ENCODE assay signal across 10 cellular contexts in genomic region chr9:116154334-116154975, GRCh38. TPM values are rescaled to one million over a fixed set of nuclear protein-coding genes. Genes with fewer than 3 reads are reported as not detected.
DNase-seq lines count a peak whose midpoint lies in the region; ATAC-seq and TF ChIP-seq lines count a peak whose summit lies in the region.
"Had no signal": no experiment of that assay in that cellular context is flagged by ENCODE, and none has a peak within 500 bp of the region (broad histone marks: within the 10 kb centered on the region; RNA-seq: fewer than 3 reads in every experiment).

No MANE protein-coding gene starts in this region.

- H3K27me3 ChIP-seq in RWPE2 (ENCODE audit: insufficient read depth, poor library complexity, severe bottlenecking) (peaks cover 12% of the 10 kb centered on the region), parathyroid adenoma (ENCODE audit: control insufficient read depth, insufficient read depth, low read length) (no peaks in the 10 kb centered on the region)

- DNase-seq in ELF-1 (ENCODE audit: low read depth, low spot score) (peak; percentile 24), RWPE2 (ENCODE audit: low spot score) (no peak), glutamatergic neuron (peak; percentile 59), NCI-H1694 treated with DMSO at 0.1 percent for 48 hours (lab: John Stamatoyannopoulos, UW) (no peak), kidney glomerular epithelial cell (lab: John Stamatoyannopoulos, UW) (no peak), NCI-H345 treated with DMSO at 0.1 percent for 48 hours (lab: John Stamatoyannopoulos, UW; ENCODE audit: unreplicated experiment) (no peak)
- DNase-seq: NCI-H345 had no signal

- ATAC-seq in RWPE2 (ENCODE audit: low read depth) (peak; percentile 46), GM21390 (IDR thresholded peaks at IDR 0.05; ENCODE audit: unreplicated experiment) (no peak)

- no peak for TF ChIP-seq CTCF in RWPE2 (IDR thresholded peaks at IDR 0.05; ENCODE audit: poor library complexity, severe bottlenecking)
- TF ChIP-seq CTCF in glutamatergic neuron (IDR thresholded peaks at IDR 0.05; ENCODE audit: partially characterized antibody, unreplicated experiment), result no peak
- TF ChIP-seq CTCF in parathyroid adenoma (IDR thresholded peaks at IDR 0.05), result no peak

- H3K27ac Mint-ChIP-seq in glutamatergic neuron (ENCODE audit: unreplicated experiment), result peak overlapping the region; percentile 88
- H3K27ac Mint-ChIP-seq: activated naive CD4-positive, alpha-beta T cell treated with anti-CD3 and anti-CD28 coated beads, Interleukin-2, amount 50 U/mL, for 72 hours had no signal

- H3K27ac ChIP-seq in RWPE2 (ENCODE audit: poor library complexity, severe bottlenecking) (no peak overlapping the region), parathyroid adenoma (peak overlapping the region; percentile 89)

- peaks cover 7% of the 10 kb centered on the region for H3K9me3 Mint-ChIP-seq in glutamatergic neuron (ENCODE audit: unreplicated experiment)
- H3K9me3 Mint-ChIP-seq: activated naive CD4-positive, alpha-beta T cell treated with anti-CD3 and anti-CD28 coated beads, Interleukin-2, amount 50 U/mL, for 72 hours had no signal

- peak overlapping the region; percentile 83 for H3K4me2 ChIP-seq in parathyroid adenoma (ENCODE audit: low read length)

- H3K36me3 Mint-ChIP-seq in glutamatergic neuron (ENCODE audit: unreplicated experiment), result no peaks in the 10 kb centered on the region

- H3K4me3 ChIP-seq in RWPE2 (ENCODE audit: severe bottlenecking), result peak overlapping the region; percentile 38
- peak overlapping the region; percentile 82 for H3K4me3 ChIP-seq in parathyroid adenoma (ENCODE audit: low read depth, low read length)

- peak overlapping the region; percentile 91 for H3K9ac ChIP-seq in parathyroid adenoma

- H3K79me2 ChIP-seq in parathyroid adenoma, result peaks cover 15% of the 10 kb centered on the region

- H3K36me3 ChIP-seq in RWPE2 (ENCODE audit: low read depth) (no peaks in the 10 kb centered on the region), parathyroid adenoma (ENCODE audit: control insufficient read depth, insufficient read depth, low read length) (peaks cover 3% of the 10 kb centered on the region)

- peak overlapping the region; percentile 58 for H2AFZ ChIP-seq in parathyroid adenoma

- H3K4me3 Mint-ChIP-seq in glutamatergic neuron (ENCODE audit: unreplicated experiment), result peak overlapping the region; percentile 91

- H3K4me1 Mint-ChIP-seq in glutamatergic neuron (ENCODE audit: low read depth, unreplicated experiment), result peaks cover 21% of the 10 kb centered on the region

- H3K4me1 ChIP-seq in RWPE2 (ENCODE audit: insufficient read depth, poor library complexity, severe bottlenecking) (peaks cover 20% of the 10 kb centered on the region), parathyroid adenoma (peaks cover 7% of the 10 kb centered on the region)

- peaks cover 17% of the 10 kb centered on the region for H3K27me3 Mint-ChIP-seq in glutamatergic neuron (ENCODE audit: unreplicated experiment)

- H3K9me3 ChIP-seq in RWPE2 (ENCODE audit: severe bottlenecking) (no peaks in the 10 kb centered on the region), parathyroid adenoma (ENCODE audit: control insufficient read depth, low read length) (no peaks in the 10 kb centered on the region)

RNA-seq across cellular contexts. Expression of gene PAPPA, which starts 0.9 kb away (rescaled TPM):
- 10.5 TPM for total RNA-seq in glutamatergic neuron (ENCODE audit: unreplicated experiment)

Comparison
In these comparisons a context has a peak if more than half of its experiments do, and no peak if none do; other contexts are left out.
1. DNase-seq: peak in ELF-1 (single experiment) and glutamatergic neuron (single experiment); none in RWPE2 (single experiment), NCI-H1694 treated with DMSO at 0.1 percent for 48 hours (single experiment), kidney glomerular epithelial cell (single experiment) and NCI-H345 treated with DMSO at 0.1 percent for 48 hours (single experiment).